ENCODE assay signal across 19 cellular contexts in genomic region chr3:127134466-127134865, GRCh38. TPM values are rescaled to one million over a fixed set of nuclear protein-coding genes. Genes with fewer than 3 reads are reported as not detected.
DNase-seq lines count a peak whose midpoint lies in the region; ATAC-seq and TF ChIP-seq lines count a peak whose summit lies in the region.
"Had no signal": no experiment of that assay in that cellular context is flagged by ENCODE, and none has a peak within 500 bp of the region (broad histone marks: within the 10 kb centered on the region; RNA-seq: fewer than 3 reads in every experiment).

No MANE protein-coding gene starts in this region.

- peaks cover 4% of the 10 kb centered on the region for H3K4me1 Mint-ChIP-seq in endothelial cell (ENCODE audit: unreplicated experiment)
- H3K4me1 Mint-ChIP-seq in activated T-cell treated with anti-CD3 and anti-CD28 coated beads, Interleukin-2, amount 50 U/mL, for 72 hours (ENCODE audit: low read depth): no peaks in the 10 kb centered on the region

- H3K4me1 ChIP-seq in left ventricle myocardium inferior: peaks cover 62% of the 10 kb centered on the region
- H3K4me1 ChIP-seq: BLaER1 treated with 17β-estradiol and CSF1 and Interleukin-3, amounts not matched to agents 10 nM and 100 nM had no signal

- H3K4me3 Mint-ChIP-seq in endothelial cell (ENCODE audit: unreplicated experiment): peak overlapping the region; percentile 32
- no peak overlapping the region for H3K4me3 Mint-ChIP-seq in activated T-cell treated with anti-CD3 and anti-CD28 coated beads, Interleukin-2, amount 50 U/mL, for 72 hours
- H3K4me3 Mint-ChIP-seq: CD8-positive, alpha-beta memory T cell; HFFc6 had no signal

- H3K27me3 ChIP-seq in left ventricle myocardium inferior (ENCODE audit: low read depth) (peaks cover 29% of the 10 kb centered on the region), neural cell (ENCODE audit: insufficient read depth, low read depth, low read length) (no peaks in the 10 kb centered on the region)

- peak overlapping the region; percentile 53 for H3K9ac ChIP-seq in neural cell (ENCODE audit: low read length)
- H3K9ac ChIP-seq: BLaER1 treated with 17β-estradiol and CSF1 and Interleukin-3, amounts not matched to agents 10 nM and 100 nM had no signal

- TF ChIP-seq EP300 in neural cell (conservative IDR thresholded peaks at IDR 0.05; ENCODE audit: poor library complexity, severe bottlenecking): no peak

- intact Hi-C loops in left ventricle myocardium inferior (cut with micrococcal nuclease): no loop called here
- intact Hi-C loops in Right ventricle myocardium inferior (cut with DNase I): no loop called here

- no peak for ATAC-seq in Right ventricle myocardium inferior
- ATAC-seq in activated T-cell treated with anti-CD3 and anti-CD28 coated beads, Interleukin-2, amount 50 U/mL, for 72 hours (replicated peaks in 1 of 2): no peak
- ATAC-seq: HepG2 had no signal

- H3K9me2 ChIP-seq in neural cell (ENCODE audit: insufficient read depth, low read length): no peaks in the 10 kb centered on the region

- H3K4me3 ChIP-seq in left ventricle myocardium inferior (peak overlapping the region; percentile 53), neural cell (ENCODE audit: low read length) (peak overlapping the region; percentile 59)
- H3K4me3 ChIP-seq: BLaER1 treated with 17β-estradiol and CSF1 and Interleukin-3, amounts not matched to agents 10 nM and 100 nM had no signal

- peaks cover 18% of the 10 kb centered on the region for H3K27me3 Mint-ChIP-seq in endothelial cell (ENCODE audit: unreplicated experiment)
- peaks cover 47% of the 10 kb centered on the region for H3K27me3 Mint-ChIP-seq in activated T-cell treated with anti-CD3 and anti-CD28 coated beads, Interleukin-2, amount 50 U/mL, for 72 hours (ENCODE audit: low read depth)

- H4K20me1 ChIP-seq in neural cell (ENCODE audit: insufficient read depth): no peaks in the 10 kb centered on the region

- H3K4me2 ChIP-seq in neural cell (ENCODE audit: low read length): no peak overlapping the region
- H3K4me2 ChIP-seq: BLaER1 treated with 17β-estradiol and CSF1 and Interleukin-3, amounts not matched to agents 10 nM and 100 nM had no signal

- no peak for TF ChIP-seq RAD21 in neural cell (conservative IDR thresholded peaks at IDR 0.05)

- no peaks in the 10 kb centered on the region for H3K9me3 ChIP-seq in left ventricle myocardium inferior (replicated peaks)
- no peaks in the 10 kb centered on the region for H3K9me3 ChIP-seq in neural cell (ENCODE audit: low read length)
- H3K9me3 ChIP-seq: BLaER1 treated with 17β-estradiol and CSF1 and Interleukin-3, amounts not matched to agents 10 nM and 100 nM had no signal

- H3K79me2 ChIP-seq in neural cell (replicated peaks; ENCODE audit: insufficient read depth, low read length): no peaks in the 10 kb centered on the region

- no peaks in the 10 kb centered on the region for H3F3A ChIP-seq in neural cell (ENCODE audit: insufficient read depth, low read length, poor library complexity, severe bottlenecking)

- H3K27ac ChIP-seq in left ventricle myocardium inferior (replicated peaks) (no peak overlapping the region), neural cell (ENCODE audit: low read length) (peak overlapping the region; percentile 63)
- H3K27ac ChIP-seq: BLaER1 treated with 17β-estradiol and CSF1 and Interleukin-3, amounts not matched to agents 10 nM and 100 nM had no signal

- no peaks in the 10 kb centered on the region for H3K36me3 Mint-ChIP-seq in endothelial cell (ENCODE audit: low read depth, unreplicated experiment)
- H3K36me3 Mint-ChIP-seq in activated T-cell treated with anti-CD3 and anti-CD28 coated beads, Interleukin-2, amount 50 U/mL, for 72 hours (ENCODE audit: insufficient read depth in 2 of 2): no peaks in the 10 kb centered on the region
- H3K36me3 Mint-ChIP-seq: CD8-positive, alpha-beta memory T cell had no signal

- DNase-seq in left ventricle myocardium inferior: no peak
- DNase-seq in Right ventricle myocardium inferior (ENCODE audit: missing footprints): no peak
- DNase-seq in endothelial cell (ENCODE audit: low spot score): no peak
- no peak for DNase-seq in SHP77 (lab: John Stamatoyannopoulos, UW)
- DNase-seq in HUDEP-2 (lab: John Stamatoyannopoulos, UW; ENCODE audit: unreplicated experiment in 76 of 76): no peak
- DNase-seq in activated T-cell treated with anti-CD3 and anti-CD28 coated beads, Interleukin-2, amount 50 U/mL, for 72 hours: no peak
- DNase-seq: CD8-positive, alpha-beta memory T cell; HFFc6; KBM-7; NCI-H1105; NCI-H2081; NCI-H446 treated with DMSO at 0.1 percent for 48 hours had no signal

- no peak overlapping the region for H3K27ac Mint-ChIP-seq in endothelial cell (ENCODE audit: unreplicated experiment)
- no peak overlapping the region for H3K27ac Mint-ChIP-seq in activated T-cell treated with anti-CD3 and anti-CD28 coated beads, Interleukin-2, amount 50 U/mL, for 72 hours
- H3K27ac Mint-ChIP-seq: HFFc6 had no signal

- H3K36me3 ChIP-seq in left ventricle myocardium inferior (no peaks in the 10 kb centered on the region), neural cell (ENCODE audit: insufficient read depth, low read length) (no peaks in the 10 kb centered on the region)
- H3K36me3 ChIP-seq: BLaER1 treated with 17β-estradiol and CSF1 and Interleukin-3, amounts not matched to agents 10 nM and 100 nM had no signal

- TF ChIP-seq CTCF in left ventricle myocardium inferior (IDR thresholded peaks at IDR 0.05; ENCODE audit: borderline replicate concordance): no peak
- TF ChIP-seq CTCF in endothelial cell (IDR thresholded peaks at IDR 0.05; ENCODE audit: unreplicated experiment): no peak
- no peak for TF ChIP-seq CTCF in neural cell (IDR thresholded peaks at IDR 0.05; ENCODE audit: poor library complexity, severe bottlenecking)

- H3K9me3 Mint-ChIP-seq in endothelial cell (ENCODE audit: unreplicated experiment): no peaks in the 10 kb centered on the region
- no peaks in the 10 kb centered on the region for H3K9me3 Mint-ChIP-seq in activated T-cell treated with anti-CD3 and anti-CD28 coated beads, Interleukin-2, amount 50 U/mL, for 72 hours
- H3K9me3 Mint-ChIP-seq: CD8-positive, alpha-beta memory T cell; HFFc6 had no signal

- H2AFZ ChIP-seq in neural cell (ENCODE audit: low read depth, low read length): no peak overlapping the region

TF ChIP-seq in neural cell, 6 proteins besides CTCF, POLR2A, EP300 and RAD21:
- TF ChIP-seq TAF1 (IDR thresholded peaks at IDR 0.05; ENCODE audit: low read depth): no peak
- no peak for TF ChIP-seq EZH2 (IDR thresholded peaks at IDR 0.05; ENCODE audit: borderline replicate concordance, insufficient read depth, low read length, poor library complexity, severe bottlenecking)
- no peak for TF ChIP-seq MXI1 (conservative IDR thresholded peaks at IDR 0.05; ENCODE audit: poor library complexity, severe bottlenecking)
- TF ChIP-seq SMC3 (conservative IDR thresholded peaks at IDR 0.05; ENCODE audit: poor library complexity): no peak
- TF ChIP-seq POLR2AphosphoS5 (IDR thresholded peaks at IDR 0.05): no peak
- TF ChIP-seq REST (IDR thresholded peaks at IDR 0.05; ENCODE audit: borderline replicate concordance): no peak

RNA-seq across cellular contexts. Expression of gene PRR23E, which starts 58.5 kb away (rescaled TPM):
- total RNA-seq in left ventricle myocardium inferior (not detected), Right ventricle myocardium inferior (not detected), endothelial cell (ENCODE audit: unreplicated experiment) (not detected)
- not detected in 2 replicates for polyA plus RNA-seq in neural cell
- polyA minus RNA-seq in neural cell: not detected in 2 replicates
- not detected for total RNA-seq in activated T-cell treated with anti-CD3 and anti-CD28 coated beads, Interleukin-2, amount 50 U/mL, for 72 hours
- total RNA-seq: A673; CD8-positive, alpha-beta memory T cell; H7; HepG2; HFFc6; OCI-LY7; Right ventricle myocardium superior had no signal
- polyA plus RNA-seq: CD8-positive, alpha-beta memory T cell; HepG2 had no signal
